In genomic region chr9:105441761-105442160, GRCh38 we compare ENCODE assay signal across 22 cellular contexts.
"Had no signal": no experiment of that assay in that cellular context is flagged by ENCODE, and none has a peak within 500 bp of the region (broad histone marks: within the 10 kb centered on the region; RNA-seq: fewer than 3 reads in every experiment).

No MANE protein-coding gene starts in this region.

- DNase-seq: activated CD4-positive, alpha-beta T cell treated with anti-CD3 and anti-CD28 coated beads for 1 hour; activated CD4-positive, alpha-beta T cell treated with anti-CD3 and anti-CD28 coated beads, Interleukin-2, amount 50 U/mL, for 1 hour; activated CD8-positive, alpha-beta T cell treated with anti-CD3 and anti-CD28 coated beads, Interleukin-2, amount 10 ng/mL, durations not matched to agents 7 days and 5 days; activated gamma-delta T cell; activated naive CD4-positive, alpha-beta T cell treated with anti-CD3 and anti-CD28 coated beads, Interleukin-2, amount 50 U/mL, for 16 hours; activated naive CD8-positive, alpha-beta T cell treated with anti-CD3 and anti-CD28 coated beads, Interleukin-2, amount 50 U/mL, for 24 hours; cerebellar nuclear complex; cortex of kidney; foreskin melanocyte; naive thymus-derived CD4-positive, alpha-beta T cell; retina; stimulated activated CD4-positive, alpha-beta T cell treated with anti-CD3 and anti-CD28 coated beads, Interleukin-2, amount 100 ng/mL, for 24 hours; stimulated activated naive CD8-positive, alpha-beta T cell treated with anti-CD3 and anti-CD28 coated beads, Interleukin-15, amount 100 ng/mL, for 72 hours; T-helper 1 cell; transverse colon had no signal

- H3K27me3 ChIP-seq: ascending aorta, neural progenitor cell, suprapubic skin, transverse colon had no signal

- H3K4me1 ChIP-seq: ascending aorta, suprapubic skin, transverse colon had no signal

- ATAC-seq: activated CD8-positive, alpha-beta T cell treated with anti-CD3 and anti-CD28 coated beads, Interleukin-2, amount 10 ng/mL, durations not matched to agents 7 days and 5 days; activated naive CD8-positive, alpha-beta T cell treated with anti-CD3 and anti-CD28 coated beads, Interleukin-2, amount 50 U/mL, for 24 hours; naive thymus-derived CD4-positive, alpha-beta T cell; stimulated activated effector memory CD8-positive, alpha-beta T cell treated with anti-CD3 and anti-CD28 coated beads, Interleukin-12 subunit alpha, Interleukin-12 subunit beta, amount 100 ng/mL, for 72 hours; stimulated activated naive CD8-positive, alpha-beta T cell treated with anti-CD3 and anti-CD28 coated beads, Interleukin-15, amount 100 ng/mL, for 72 hours had no signal

- H3K36me3 ChIP-seq: ascending aorta, neural progenitor cell, suprapubic skin, transverse colon had no signal

- H3K9me3 ChIP-seq: ascending aorta, suprapubic skin, transverse colon had no signal

- H3K4me3 ChIP-seq: ascending aorta, lung, neural progenitor cell, skin epidermis, suprapubic skin, transverse colon had no signal

- H3K27ac ChIP-seq: ascending aorta, epithelial cell of prostate, neural progenitor cell, skin epidermis, suprapubic skin, transverse colon had no signal
